ENCODE assay signal across 1 cellular context in genomic region chr17:9239260-9239820, GRCh38.
TF ChIP-seq lines count a peak whose summit lies in the region.

No MANE protein-coding gene starts in this region.

TF ChIP-seq in H1, 55 proteins besides CTCF, POLR2A, EP300 and RAD21:
- TF ChIP-seq ASH2L (IDR thresholded peaks at IDR 0.05; ENCODE audit: low read length) (no peak), EGR1 (IDR thresholded peaks at IDR 0.05; ENCODE audit: borderline replicate concordance, low read depth, low read length) (no peak), CREB1 (IDR thresholded peaks at IDR 0.05) (no peak), SP4 (IDR thresholded peaks at IDR 0.05; ENCODE audit: low read length) (no peak), RXRA (IDR thresholded peaks at IDR 0.05; ENCODE audit: insufficient read depth, low read depth, low read length) (no peak), GABPA (IDR thresholded peaks at IDR 0.05; ENCODE audit: borderline replicate concordance, insufficient read depth, low read length) (0 out of 2 replicates have a peak, but pooled peaks have one; percentile 20), SIN3A (conservative IDR thresholded peaks at IDR 0.05 in 1 of 2, IDR thresholded peaks at IDR 0.05 in 1 of 2; ENCODE audit: low read depth in 1 of 2, low read length in 2 of 2) (no peak), CTBP2 (IDR thresholded peaks at IDR 0.05; ENCODE audit: borderline replicate concordance, insufficient read depth, insufficient read length, low read length) (no peak), SUZ12 (IDR thresholded peaks at IDR 0.05; ENCODE audit: low read length) (peak; percentile 30; the same call in 1 of the 2 replicates), YY1 (IDR thresholded peaks at IDR 0.05; ENCODE audit: low read depth, low read length) (no peak), GTF2F1 (IDR thresholded peaks at IDR 0.05; ENCODE audit: borderline replicate concordance, low read depth, low read length) (no peak)
